In the genomic region with DNA sequence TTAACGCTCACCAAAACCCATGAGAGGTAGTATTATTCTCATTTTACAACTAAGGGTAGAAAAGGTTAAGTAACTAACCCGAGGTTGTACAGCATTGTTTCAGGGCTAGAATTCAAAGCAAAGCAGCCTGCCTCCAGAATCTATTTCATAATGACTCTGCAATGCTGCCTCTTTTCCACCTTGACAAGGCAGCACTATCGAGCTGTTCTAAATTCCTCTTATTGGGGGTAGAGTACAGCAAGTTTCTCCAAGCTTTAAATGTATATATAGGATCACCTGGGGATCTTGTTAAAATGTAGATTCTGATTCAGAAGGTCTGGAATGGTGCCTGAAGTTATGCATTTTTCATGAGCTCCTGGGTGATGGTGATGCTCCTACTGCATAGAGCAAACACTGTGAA, we compare ENCODE assay signal across 20 cellular contexts. TPM values are rescaled to one million over a fixed set of nuclear protein-coding genes. Genes with fewer than 3 reads are reported as not detected.
A peak's percentile ranks its signal among the peaks of the same experiment; 100 is the strongest.
DNase-seq lines count a peak whose midpoint lies in the region; FAIRE-seq and TF ChIP-seq lines count a peak whose summit lies in the region.
"Had no signal": no experiment of that assay in that cellular context is flagged by ENCODE, and none has a peak within 500 bp of the region (broad histone marks: within the 10 kb centered on the region; RNA-seq: fewer than 3 reads in every experiment).

No MANE protein-coding gene starts in this region.

- H3K4me1 ChIP-seq in mesenchymal stem cell (ENCODE audit: control insufficient read depth, insufficient read depth, low read depth, low read length) (peaks cover 6% of the 10 kb centered on the region), mammary epithelial cell (ENCODE audit: insufficient read depth, low read length) (peaks cover 5% of the 10 kb centered on the region)

- H4K91ac ChIP-seq in mesenchymal stem cell (ENCODE audit: low read length) = no peak overlapping the region

- DNase-seq in H54 (ENCODE audit: insufficient read length, low spot score) (no peak), choroid plexus epithelial cell (ENCODE audit: low read depth) (peak; percentile 54), mesenchymal stem cell (no peak), retinal pigment epithelial cell (ENCODE audit: low read depth) (no peak), NCI-H2029 treated with DMSO at 0.1 percent for 48 hours (lab: John Stamatoyannopoulos, UW) (no peak), ACHN (no peak), mammary epithelial cell (no peak)
- DNase-seq: 8988T; C1 segment of cervical spinal cord; Calu3; CD4-positive, alpha-beta memory T cell; COR-L47; DMS153; DND-41; GDM1; H9 had no signal

- no peak overlapping the region for H2BK5ac ChIP-seq in mesenchymal stem cell (ENCODE audit: low read depth, low read length, poor library complexity, severe bottlenecking)

- H4K20me1 ChIP-seq in mammary epithelial cell (ENCODE audit: insufficient read depth, low read length) = no peaks in the 10 kb centered on the region

- H3K18ac ChIP-seq in mesenchymal stem cell (ENCODE audit: low read depth in 1 of 2, low read length in 2 of 2) = no peak overlapping the region

- FAIRE-seq in H54 (lab: Jason Lieb, UNC) = peak; percentile 57
- FAIRE-seq: A549, GM12878, GM18507 had no signal

- in situ Hi-C loops in ACHN (cut with HindIII; ENCODE audit: low pct_ligation_motif_present, low pct_unique_long_range_greater_than_20kb, low sequenced_read_pairs) = no loop called here
- in situ Hi-C loops in mammary epithelial cell (cut with MboI; ENCODE audit: low sequenced_read_pairs in 2 of 2) = no loop called here

- no peak overlapping the region for H3K23ac ChIP-seq in mesenchymal stem cell (ENCODE audit: low read length in 2 of 2)

- H3K14ac ChIP-seq in mesenchymal stem cell (ENCODE audit: low read length in 2 of 2) = no peak overlapping the region

- no peak overlapping the region for H2AFZ ChIP-seq in mesenchymal stem cell (ENCODE audit: low read depth, low read length)
- no peak overlapping the region for H2AFZ ChIP-seq in mammary epithelial cell (ENCODE audit: low read depth, low read length)
- H2AFZ ChIP-seq: GM23338 had no signal

- TF ChIP-seq CTCF in choroid plexus epithelial cell (conservative IDR thresholded peaks at IDR 0.05; ENCODE audit: low read depth, low read length) = no peak
- peak; percentile 9 for TF ChIP-seq CTCF in retinal pigment epithelial cell (conservative IDR thresholded peaks at IDR 0.05; ENCODE audit: low read depth, low read length)
- no peak for TF ChIP-seq CTCF in mammary epithelial cell (conservative IDR thresholded peaks at IDR 0.05 in 1 of 2, IDR thresholded peaks at IDR 0.05 in 1 of 2; ENCODE audit: extremely low read depth in 1 of 2, insufficient read depth in 1 of 2, low read depth in 1 of 2, low read length in 2 of 2)

- H2BK120ac ChIP-seq in mesenchymal stem cell (ENCODE audit: low read depth, low read length) = no peak overlapping the region

- 100% methylated on average over 2 of the region's 3 CpGs for WGBS in mesenchymal stem cell
- WGBS in mammary epithelial cell (ENCODE audit: low coverage, missing lambda C conversion rate) = 87% methylated on average over 3 of the region's 3 CpGs

- H3K79me1 ChIP-seq in mesenchymal stem cell (replicated peaks; ENCODE audit: low read length, poor library complexity, severe bottlenecking) = no peaks in the 10 kb centered on the region

- H4K8ac ChIP-seq in mesenchymal stem cell (ENCODE audit: low read length) = no peak overlapping the region

- H3K4me2 ChIP-seq in mesenchymal stem cell (ENCODE audit: low read length, poor library complexity, severe bottlenecking) (no peak overlapping the region), mammary epithelial cell (ENCODE audit: insufficient read depth, low read depth, low read length) (no peak overlapping the region)
- H3K4me2 ChIP-seq: A549, GM23338 had no signal

- H3K27ac ChIP-seq in mesenchymal stem cell (ENCODE audit: low read length, poor library complexity, severe bottlenecking) = no peak overlapping the region
- H3K27ac ChIP-seq in mammary epithelial cell (ENCODE audit: insufficient read depth, low read depth, low read length) = no peak overlapping the region
- H3K27ac ChIP-seq: A549 had no signal

- H3K9me3 ChIP-seq in mesenchymal stem cell (ENCODE audit: control insufficient read depth, low read length) (no peaks in the 10 kb centered on the region), mammary epithelial cell (replicated peaks; ENCODE audit: insufficient read depth, low read length) (no peaks in the 10 kb centered on the region)
- H3K9me3 ChIP-seq: A549 had no signal

- no peak overlapping the region for H2BK12ac ChIP-seq in mesenchymal stem cell (ENCODE audit: low read length in 2 of 2)

- no peaks in the 10 kb centered on the region for H3K79me2 ChIP-seq in mammary epithelial cell (ENCODE audit: insufficient read depth, low read length)

- no peak for TF ChIP-seq POLR2A in H54 (IDR thresholded peaks at IDR 0.05; ENCODE audit: low read depth, low read length)

- H2BK15ac ChIP-seq in mesenchymal stem cell (ENCODE audit: low read depth, poor library complexity, severe bottlenecking) = no peak overlapping the region

- no peak overlapping the region for H3K4ac ChIP-seq in mesenchymal stem cell (ENCODE audit: low read depth in 1 of 2, low read length in 2 of 2)

- H3K27me3 ChIP-seq in mesenchymal stem cell (ENCODE audit: control insufficient read depth in 1 of 2, insufficient read depth in 1 of 2, low read length in 2 of 2) = no peaks in the 10 kb centered on the region
- no peaks in the 10 kb centered on the region for H3K27me3 ChIP-seq in mammary epithelial cell (ENCODE audit: insufficient read depth, low read length)

- no peak overlapping the region for H3K9ac ChIP-seq in mesenchymal stem cell (ENCODE audit: low read length)
- H3K9ac ChIP-seq in mammary epithelial cell (ENCODE audit: insufficient read depth, low read length) = no peak overlapping the region

- H3K36me3 ChIP-seq in mesenchymal stem cell (ENCODE audit: control insufficient read depth in 1 of 2, insufficient read depth in 2 of 2, low read depth in 1 of 2, low read length in 2 of 2) = peaks cover 0 to 26% of the 10 kb centered on the region in 2 experiments
- peaks cover 8% of the 10 kb centered on the region for H3K36me3 ChIP-seq in mammary epithelial cell (ENCODE audit: insufficient read depth, low read length)

- CTCF ChIA-PET in mammary epithelial cell (lab: Charles Lee; ENCODE audit: low non-redundant PET) = no interaction called here

- intact Hi-C loops in mammary epithelial cell (cut with micrococcal nuclease) = no loop called here

- H3K4me3 ChIP-seq in choroid plexus epithelial cell (ENCODE audit: low read depth, low read length) (no peak overlapping the region), mesenchymal stem cell (ENCODE audit: insufficient read depth in 1 of 2, low read depth in 1 of 2, low read length in 2 of 2) (no peak overlapping the region), retinal pigment epithelial cell (ENCODE audit: low read length) (no peak overlapping the region), mammary epithelial cell (replicated peaks in 1 of 3; ENCODE audit: insufficient read depth in 1 of 3, low read depth in 2 of 3, low read length in 3 of 3) (no peak overlapping the region)
- H3K4me3 ChIP-seq: A549, GM12878, GM23338 had no signal

- dilution Hi-C loops in mammary epithelial cell (cut with HindIII; ENCODE audit: low sequenced_read_pairs) = no loop called here

- no TSS peak for BruUV-seq in mammary epithelial cell (replicated peaks; lab: Mats Ljungman, UMichigan)

- H2AK5ac ChIP-seq in mesenchymal stem cell (ENCODE audit: low read length, severe bottlenecking) = peak overlapping the region; percentile 91

RNA-seq across cellular contexts. Expression of gene WNT2B, which starts 30.1 kb away (rescaled TPM):
- 22.9 TPM for polyA plus RNA-seq in mesenchymal stem cell (2013, experiment 1 of 2)
- 22.8 TPM for polyA plus RNA-seq in mesenchymal stem cell (2013, experiment 2 of 2)
- 1 to 10 TPM in 1 of 2 donors, under 1 TPM in 1; 0.67 to 1.4 TPM for total RNA-seq in mammary epithelial cell
- polyA plus RNA-seq in mammary epithelial cell = 0.29 TPM
- polyA minus RNA-seq in mammary epithelial cell = not detected
